Comparison of ENCODE assay signal across 1 cellular context in the genomic region with DNA sequence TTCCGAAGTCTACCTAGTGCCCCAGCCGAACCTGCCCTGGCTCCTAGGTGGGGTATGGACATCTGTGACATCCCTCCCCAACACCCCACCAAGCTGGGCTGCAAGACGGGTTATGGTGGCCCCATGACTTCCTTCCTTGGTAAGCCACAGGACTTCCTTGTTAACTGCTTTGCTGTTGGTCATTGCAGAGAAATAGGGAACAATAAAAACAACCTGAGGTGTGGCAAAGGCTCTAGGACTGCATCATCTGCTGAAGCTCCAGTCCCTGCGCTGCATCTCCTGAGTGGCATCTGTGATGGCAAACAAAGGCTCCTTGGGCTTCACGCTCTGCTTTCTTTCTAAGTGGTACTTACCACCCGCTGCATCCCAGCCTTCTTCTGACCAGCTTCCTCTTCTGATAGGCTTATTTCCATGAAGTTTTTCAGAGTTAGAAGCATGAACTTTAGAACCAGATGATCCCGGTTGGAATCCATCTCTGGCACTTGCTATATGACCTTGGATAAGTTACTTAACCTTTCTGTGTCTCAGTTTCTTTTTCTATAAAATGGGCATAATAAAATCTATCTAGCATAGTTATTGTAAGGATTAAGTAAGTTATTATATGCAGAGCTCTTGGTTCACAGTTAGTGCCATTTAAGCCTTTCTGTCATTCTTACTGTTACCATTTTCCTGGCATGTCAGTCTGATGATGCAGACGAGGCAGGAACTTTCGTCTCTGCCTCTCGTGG.
TF ChIP-seq lines count a peak whose summit lies in the region.

No MANE protein-coding gene starts in this region.

TF ChIP-seq in neural cell, 6 proteins besides CTCF, POLR2A, EP300 and RAD21:
- TF ChIP-seq EZH2 (IDR thresholded peaks at IDR 0.05; ENCODE audit: borderline replicate concordance, insufficient read depth, low read length, poor library complexity, severe bottlenecking) (no peak), TAF1 (IDR thresholded peaks at IDR 0.05; ENCODE audit: low read depth) (no peak), POLR2AphosphoS5 (IDR thresholded peaks at IDR 0.05) (no peak), MXI1 (conservative IDR thresholded peaks at IDR 0.05; ENCODE audit: poor library complexity, severe bottlenecking) (no peak), SMC3 (conservative IDR thresholded peaks at IDR 0.05; ENCODE audit: poor library complexity) (no peak)
- TF ChIP-seq, protein P1, sequence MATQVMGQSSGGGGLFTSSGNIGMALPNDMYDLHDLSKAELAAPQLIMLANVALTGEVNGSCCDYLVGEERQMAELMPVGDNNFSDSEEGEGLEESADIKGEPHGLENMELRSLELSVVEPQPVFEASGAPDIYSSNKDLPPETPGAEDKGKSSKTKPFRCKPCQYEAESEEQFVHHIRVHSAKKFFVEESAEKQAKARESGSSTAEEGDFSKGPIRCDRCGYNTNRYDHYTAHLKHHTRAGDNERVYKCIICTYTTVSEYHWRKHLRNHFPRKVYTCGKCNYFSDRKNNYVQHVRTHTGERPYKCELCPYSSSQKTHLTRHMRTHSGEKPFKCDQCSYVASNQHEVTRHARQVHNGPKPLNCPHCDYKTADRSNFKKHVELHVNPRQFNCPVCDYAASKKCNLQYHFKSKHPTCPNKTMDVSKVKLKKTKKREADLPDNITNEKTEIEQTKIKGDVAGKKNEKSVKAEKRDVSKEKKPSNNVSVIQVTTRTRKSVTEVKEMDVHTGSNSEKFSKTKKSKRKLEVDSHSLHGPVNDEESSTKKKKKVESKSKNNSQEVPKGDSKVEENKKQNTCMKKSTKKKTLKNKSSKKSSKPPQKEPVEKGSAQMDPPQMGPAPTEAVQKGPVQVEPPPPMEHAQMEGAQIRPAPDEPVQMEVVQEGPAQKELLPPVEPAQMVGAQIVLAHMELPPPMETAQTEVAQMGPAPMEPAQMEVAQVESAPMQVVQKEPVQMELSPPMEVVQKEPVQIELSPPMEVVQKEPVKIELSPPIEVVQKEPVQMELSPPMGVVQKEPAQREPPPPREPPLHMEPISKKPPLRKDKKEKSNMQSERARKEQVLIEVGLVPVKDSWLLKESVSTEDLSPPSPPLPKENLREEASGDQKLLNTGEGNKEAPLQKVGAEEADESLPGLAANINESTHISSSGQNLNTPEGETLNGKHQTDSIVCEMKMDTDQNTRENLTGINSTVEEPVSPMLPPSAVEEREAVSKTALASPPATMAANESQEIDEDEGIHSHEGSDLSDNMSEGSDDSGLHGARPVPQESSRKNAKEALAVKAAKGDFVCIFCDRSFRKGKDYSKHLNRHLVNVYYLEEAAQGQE (IDR thresholded peaks at IDR 0.05; ENCODE audit: borderline replicate concordance) = no peak
